In genomic region chr1:107057197-107058133, GRCh38 we compare ENCODE assay signal across 8 cellular contexts. TPM values are rescaled to one million over a fixed set of nuclear protein-coding genes. Genes with fewer than 3 reads are reported as not detected.
DNase-seq lines count a peak whose midpoint lies in the region; ATAC-seq lines count a peak whose summit lies in the region.

No MANE protein-coding gene starts in this region.

- ATAC-seq in HG02759 (IDR thresholded peaks at IDR 0.05; ENCODE audit: unreplicated experiment), result peak; percentile 72
- peak; percentile 39 to 49 for ATAC-seq in activated CD4-positive, CD25-positive, alpha-beta regulatory T cell treated with anti-CD3 and anti-CD28 coated beads, Interleukin-2, amount 50 U/mL, for 24 hours
- peak; percentile 85 for ATAC-seq in left lobe of liver

- DNase-seq in NCI-H2029 (lab: John Stamatoyannopoulos, UW) (peak; percentile 37), NCI-H2029 treated with DMSO at 0.1 percent for 48 hours (lab: John Stamatoyannopoulos, UW) (no peak), NCI-H1417 (lab: John Stamatoyannopoulos, UW) (peak; percentile 43 to 88 (median 88)), cortex of kidney (lab: John Stamatoyannopoulos, UW) (peak; percentile 27), left lobe of liver (ENCODE audit: low spot score) (peak; percentile 66)
- DNase-seq in stimulated activated CD4-positive, alpha-beta T cell treated with anti-CD3 and anti-CD28 coated beads, Interleukin-2, amount 100 ng/mL, for 4 hours (ENCODE audit: low read depth), result peak; percentile 19

RNA-seq across cellular contexts. Expression of gene PRMT6, which starts 1.0 kb away (rescaled TPM):
- 5.1 TPM for total RNA-seq in left lobe of liver
